In the genomic region with DNA sequence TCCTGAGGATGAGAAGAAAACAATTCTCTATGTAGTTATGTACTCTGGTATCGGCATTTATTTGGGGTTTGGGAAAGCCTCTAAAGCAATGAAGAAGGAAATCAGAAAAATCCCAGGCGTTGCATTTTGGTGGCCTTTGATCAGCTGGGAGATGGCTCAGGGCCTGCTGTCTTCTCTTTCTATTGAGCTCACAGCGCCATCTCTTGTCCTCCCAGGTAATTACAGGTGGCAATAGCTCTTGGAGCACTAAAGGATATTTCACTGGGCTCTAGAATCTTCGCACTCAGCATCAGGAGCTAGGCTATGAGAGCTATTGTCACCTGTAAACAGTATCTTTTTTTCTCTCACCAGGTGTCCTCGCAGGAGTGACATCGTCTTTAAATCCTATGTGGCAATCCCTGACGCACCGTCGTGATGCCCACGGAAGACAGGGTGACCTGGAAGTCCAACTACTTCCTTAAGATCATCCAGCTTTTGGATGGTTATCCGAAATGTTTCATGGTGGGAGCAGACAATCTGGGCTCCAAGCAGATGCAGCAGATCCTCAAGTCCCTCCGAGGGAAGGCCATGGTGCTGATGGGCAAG, we compare ENCODE assay signal across 9 cellular contexts.
A peak's percentile ranks its signal among the peaks of the same experiment; 100 is the strongest.
DNase-seq lines count a peak whose midpoint lies in the region; ATAC-seq and TF ChIP-seq lines count a peak whose summit lies in the region.
"Had no signal": no experiment of that assay in that cellular context is flagged by ENCODE, and none has a peak within 500 bp of the region (broad histone marks: within the 10 kb centered on the region; RNA-seq: fewer than 3 reads in every experiment).

No MANE protein-coding gene starts in this region.

- peak; percentile 60 for ATAC-seq in GM21825 (IDR thresholded peaks at IDR 0.05; ENCODE audit: unreplicated experiment)
- peak; percentile 70 for ATAC-seq in stimulated activated naive B cell treated with anti-CD40 and anti-IgM and Interleukin-4, amounts not matched to agents 10 μg/mL and 1 μg/mL and 100 μg/mL, for 72 hours (replicated peaks)

- no peaks in the 10 kb centered on the region for H3K9me3 Mint-ChIP-seq in stimulated activated naive B cell treated with anti-CD40 and anti-IgM and Interleukin-4, amounts not matched to agents 10 μg/mL and 1 μg/mL and 100 μg/mL, for 72 hours

- no peak overlapping the region for H3K27ac Mint-ChIP-seq in stimulated activated naive B cell treated with anti-CD40 and anti-IgM and Interleukin-4, amounts not matched to agents 10 μg/mL and 1 μg/mL and 100 μg/mL, for 72 hours

- peaks cover 12 to 18% of the 10 kb centered on the region in 2 donors for H3K27me3 Mint-ChIP-seq in stimulated activated naive B cell treated with anti-CD40 and anti-IgM and Interleukin-4, amounts not matched to agents 10 μg/mL and 1 μg/mL and 100 μg/mL, for 72 hours

- H3K4me3 ChIP-seq in LNCaP clone FGC (ENCODE audit: low read depth, low read length), result no peak overlapping the region
- H3K4me3 ChIP-seq: BLaER1 had no signal

- no peak overlapping the region for H3K4me3 Mint-ChIP-seq in stimulated activated naive B cell treated with anti-CD40 and anti-IgM and Interleukin-4, amounts not matched to agents 10 μg/mL and 1 μg/mL and 100 μg/mL, for 72 hours

- POLR2A ChIA-PET in RWPE1 (lab: Yijun Ruan, JAX; ENCODE audit: low non-redundant PET), result no interaction called here

- CTCF ChIA-PET in RWPE1 (lab: Yijun Ruan, JAX), result interaction anchor here (0.6 to 2.1 kb wide), 10 partner anchors 41 to 465 kb away, joined by 3 to 29 read pairs (median 4); a partner anchor contains a TSS

- DNase-seq in NCI-H1436 (lab: John Stamatoyannopoulos, UW) (peak; percentile 76), NCI-H1436 treated with DMSO at 0.1 percent for 48 hours (lab: John Stamatoyannopoulos, UW) (no peak), LNCaP clone FGC (ENCODE audit: low read depth) (peak; percentile 30), RWPE1 (ENCODE audit: low spot score) (peak; percentile 25), cerebellum (ENCODE audit: low spot score) (peak; percentile 13), left kidney (ENCODE audit: low read depth, low spot score) (peak; percentile 91)
- DNase-seq in stimulated activated naive B cell treated with anti-CD40 and anti-IgM and Interleukin-4, amounts not matched to agents 10 μg/mL and 1 μg/mL and 100 μg/mL, for 72 hours, result peak; percentile 27

- peak; percentile 90 for TF ChIP-seq CTCF in LNCaP clone FGC (IDR thresholded peaks at IDR 0.05; ENCODE audit: control insufficient read depth, extremely low read depth, insufficient read depth)
- TF ChIP-seq CTCF in RWPE1 (conservative IDR thresholded peaks at IDR 0.05; ENCODE audit: low read depth), result peak; percentile 70

- no peaks in the 10 kb centered on the region for H3K4me1 Mint-ChIP-seq in stimulated activated naive B cell treated with anti-CD40 and anti-IgM and Interleukin-4, amounts not matched to agents 10 μg/mL and 1 μg/mL and 100 μg/mL, for 72 hours

- H3K36me3 Mint-ChIP-seq in stimulated activated naive B cell treated with anti-CD40 and anti-IgM and Interleukin-4, amounts not matched to agents 10 μg/mL and 1 μg/mL and 100 μg/mL, for 72 hours, result no peaks in the 10 kb centered on the region

- H3K27ac ChIP-seq in RWPE1, result no peak overlapping the region
- H3K27ac ChIP-seq: BLaER1 had no signal
